1 cellular context compared by ENCODE assay signal in the genomic region with DNA sequence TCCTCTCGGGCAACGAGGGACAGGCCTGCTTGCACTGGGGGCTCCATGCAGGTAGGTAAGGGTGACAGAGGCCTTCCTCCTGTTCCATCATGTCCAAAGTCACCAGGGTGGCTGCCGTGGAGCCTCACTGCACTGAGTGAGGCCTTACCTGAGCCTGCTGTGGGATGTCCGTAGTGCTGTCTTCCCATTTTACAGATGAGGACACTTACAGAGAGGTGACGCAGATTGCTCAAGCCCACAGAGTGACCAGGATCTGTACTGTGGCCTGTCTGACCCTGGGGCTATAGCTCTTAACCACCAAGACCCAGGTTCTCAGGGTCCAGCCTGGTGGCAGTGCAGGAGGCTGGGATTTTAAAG.
TF ChIP-seq lines count a peak whose summit lies in the region.

No MANE protein-coding gene starts in this region.

TF ChIP-seq in H1, 55 proteins besides CTCF, POLR2A, EP300 and RAD21:
- no peak for TF ChIP-seq CHD1 (IDR thresholded peaks at IDR 0.05; ENCODE audit: low read depth, low read length)
- TF ChIP-seq RXRA (IDR thresholded peaks at IDR 0.05; ENCODE audit: insufficient read depth, low read depth, low read length) = no peak
- TF ChIP-seq ZNF274 (IDR thresholded peaks at IDR 0.05; ENCODE audit: borderline replicate concordance, extremely low read depth, low read length) = no peak
